In genomic region chr16:49575352-49576172, GRCh38 we compare ENCODE assay signal across 8 cellular contexts.
A peak's percentile ranks its signal among the peaks of the same experiment; 100 is the strongest.
DNase-seq lines count a peak whose midpoint lies in the region; ATAC-seq and TF ChIP-seq lines count a peak whose summit lies in the region.

No MANE protein-coding gene starts in this region.

- TF ChIP-seq CTCF in CD14-positive monocyte (IDR thresholded peaks at IDR 0.05) (no peak), gastroesophageal sphincter (IDR thresholded peaks at IDR 0.05) (no peak), ovary (IDR thresholded peaks at IDR 0.05) (no peak)

- 87% methylated on average over 3 to 6 of the region's 14 CpGs for WGBS in gastroesophageal sphincter (ENCODE audit: low coverage in 1 of 2), 2 donors
- 69 to 79% (median 78%) methylated on average over 14 of the region's 14 CpGs for WGBS in ovary, 3 donors

- H3K9me3 Mint-ChIP-seq in CD14-positive monocyte, result peaks cover 0 to 11% (median 2%) of the 10 kb centered on the region in 7 donors
- peaks cover 7% of the 10 kb centered on the region for H3K9me3 Mint-ChIP-seq in stimulated activated memory B cell treated with anti-CD40 and anti-IgM and Interleukin-4, amounts not matched to agents 10 μg/mL and 1 μg/mL and 100 μg/mL, for 72 hours

- peaks cover 0 to 1% (median 0%) of the 10 kb centered on the region in 3 donors for H3K27me3 Mint-ChIP-seq in CD14-positive monocyte (ENCODE audit: low read depth in 3 of 3)
- no peaks in the 10 kb centered on the region for H3K27me3 Mint-ChIP-seq in stimulated activated memory B cell treated with anti-CD40 and anti-IgM and Interleukin-4, amounts not matched to agents 10 μg/mL and 1 μg/mL and 100 μg/mL, for 72 hours

- H3K36me3 ChIP-seq in gastroesophageal sphincter, result peaks cover 0 to 5% of the 10 kb centered on the region in 2 donors
- H3K36me3 ChIP-seq in ovary, result no peaks in the 10 kb centered on the region

- ATAC-seq in GM21367 (IDR thresholded peaks at IDR 0.05; ENCODE audit: unreplicated experiment), result peak; percentile 97
- ATAC-seq in HG03457 (IDR thresholded peaks at IDR 0.05; ENCODE audit: unreplicated experiment), result peak; percentile 84
- peak; percentile 65 for ATAC-seq in gastroesophageal sphincter
- peak; percentile 96 for ATAC-seq in stimulated activated memory B cell treated with anti-CD40 and anti-IgM and Interleukin-4, amounts not matched to agents 10 μg/mL and 1 μg/mL and 100 μg/mL, for 72 hours

- H3K27ac ChIP-seq in gastroesophageal sphincter (no peak overlapping the region), ovary (no peak overlapping the region)

- no peak overlapping the region for H3K4me3 ChIP-seq in gastroesophageal sphincter
- no peak overlapping the region for H3K4me3 ChIP-seq in ovary

- peak overlapping the region; percentile 7 to 89 (median 62) for H3K27ac Mint-ChIP-seq in CD14-positive monocyte
- H3K27ac Mint-ChIP-seq in stimulated activated memory B cell treated with anti-CD40 and anti-IgM and Interleukin-4, amounts not matched to agents 10 μg/mL and 1 μg/mL and 100 μg/mL, for 72 hours, result peak overlapping the region; percentile 76

- H3K4me3 Mint-ChIP-seq in CD14-positive monocyte, result peak overlapping the region; percentile 37 to 40
- H3K4me3 Mint-ChIP-seq in stimulated activated memory B cell treated with anti-CD40 and anti-IgM and Interleukin-4, amounts not matched to agents 10 μg/mL and 1 μg/mL and 100 μg/mL, for 72 hours, result peak overlapping the region; percentile 17

- TF ChIP-seq EP300 in gastroesophageal sphincter (IDR thresholded peaks at IDR 0.05) (no peak), ovary (IDR thresholded peaks at IDR 0.05) (no peak)

- peaks cover 17% of the 10 kb centered on the region for H3K4me1 Mint-ChIP-seq in CD14-positive monocyte
- peaks cover 11% of the 10 kb centered on the region for H3K4me1 Mint-ChIP-seq in stimulated activated memory B cell treated with anti-CD40 and anti-IgM and Interleukin-4, amounts not matched to agents 10 μg/mL and 1 μg/mL and 100 μg/mL, for 72 hours

- intact Hi-C loops in CD14-positive monocyte (cut with micrococcal nuclease) (no loop called here), ovary (cut with DNase I) (no loop called here)

- peak; percentile 75 for DNase-seq in CD14-positive monocyte (ENCODE audit: low spot score)
- DNase-seq in ovary, result no peak
- no peak for DNase-seq in AG08396 (ENCODE audit: low spot score)
- DNase-seq in stimulated activated naive CD4-positive, alpha-beta T cell treated with Interleukin-2 at 50 U/mL for 16 hours (lab: John Stamatoyannopoulos, UW), result no peak

- H3K27me3 ChIP-seq in gastroesophageal sphincter (no peaks in the 10 kb centered on the region), ovary (no peaks in the 10 kb centered on the region)

- H3K9me3 ChIP-seq in gastroesophageal sphincter (no peaks in the 10 kb centered on the region), ovary (no peaks in the 10 kb centered on the region)

- H3K4me1 ChIP-seq in gastroesophageal sphincter (peaks cover 0 to 5% (median 0%) of the 10 kb centered on the region in 3 donors), ovary (ENCODE audit: insufficient read depth) (peaks cover 11% of the 10 kb centered on the region)

- H3K36me3 Mint-ChIP-seq in CD14-positive monocyte, result no peaks in the 10 kb centered on the region
- no peaks in the 10 kb centered on the region for H3K36me3 Mint-ChIP-seq in stimulated activated memory B cell treated with anti-CD40 and anti-IgM and Interleukin-4, amounts not matched to agents 10 μg/mL and 1 μg/mL and 100 μg/mL, for 72 hours

- no peak for TF ChIP-seq POLR2A in gastroesophageal sphincter (IDR thresholded peaks at IDR 0.05)
- no peak for TF ChIP-seq POLR2A in ovary (IDR thresholded peaks at IDR 0.05)
